27 cellular contexts compared by ENCODE assay signal in genomic region chr11:106369224-106369623, GRCh38.
A peak's percentile ranks its signal among the peaks of the same experiment; 100 is the strongest.
DNase-seq lines count a peak whose midpoint lies in the region; TF ChIP-seq lines count a peak whose summit lies in the region.
"Had no signal": no experiment of that assay in that cellular context is flagged by ENCODE, and none has a peak within 500 bp of the region (broad histone marks: within the 10 kb centered on the region; RNA-seq: fewer than 3 reads in every experiment).

No MANE protein-coding gene starts in this region.

- H4K20me1 ChIP-seq in PC-9 (ENCODE audit: insufficient read depth), result no peaks in the 10 kb centered on the region

- H3K9me3 ChIP-seq in PC-9 (ENCODE audit: insufficient read depth, low read depth), result 0 out of 2 replicates have a peak, but pooled peaks cover 3% of the 10 kb centered on the region
- H3K9me3 ChIP-seq: gastrocnemius medialis had no signal

- H3K27ac ChIP-seq in PC-9 (peak overlapping the region; percentile 48), caudate nucleus (ENCODE audit: low read depth, low read length) (peak overlapping the region; percentile 11)
- H3K27ac ChIP-seq: gastrocnemius medialis, KMS-11, RWPE1, transverse colon had no signal

- no peak for TF ChIP-seq CTCF in PC-9 (conservative IDR thresholded peaks at IDR 0.05)

- no peak overlapping the region for H3K4me3 ChIP-seq in PC-9
- H3K4me3 ChIP-seq: gastrocnemius medialis, skin epidermis, transverse colon had no signal

- peak overlapping the region; percentile 24; the same call in 1 of the 2 replicates for H3K4me2 ChIP-seq in PC-9
- H3K4me2 ChIP-seq: KMS-11 had no signal

- DNase-seq in ACHN (peak; percentile 22), PC-9 (no peak), caudate nucleus (lab: John Stamatoyannopoulos, UW) (no peak), kidney glomerular epithelial cell (lab: John Stamatoyannopoulos, UW) (peak; percentile 45), NOMO-1 treated with dmso at 0.1 percent for 144 hours (lab: John Stamatoyannopoulos, UW; ENCODE audit: unreplicated experiment) (no peak), kidney tubule cell (ENCODE audit: low spot score) (no peak), SKM-1 treated with dmso at 0.1 percent for 144 hours (lab: John Stamatoyannopoulos, UW; ENCODE audit: unreplicated experiment) (no peak)
- no peak for DNase-seq in stimulated activated CD4-positive, alpha-beta T cell treated with anti-CD3 and anti-CD28 coated beads, Interleukin-4, amount 100 ng/mL, for 24 hours
- DNase-seq: activated CD4-positive, alpha-beta T cell treated with anti-CD3 and anti-CD28 coated beads for 1 hour; activated CD8-positive, alpha-beta T cell treated with anti-CD3 and anti-CD28 coated beads, Interleukin-2, amount 10 ng/mL, durations not matched to agents 7 days and 5 days; activated gamma-delta T cell; activated T-cell treated with anti-CD3 and anti-CD28 coated beads, Interleukin-2, amount 50 U/mL, for 1 hour; effector memory CD4-positive, alpha-beta T cell; gastrocnemius medialis; GF-D8; hypothalamus; left ventricle myocardium superior; naive thymus-derived CD8-positive, alpha-beta T cell; NCI-H1417 treated with DMSO at 0.1 percent for 48 hours; NCI-H2081 treated with DMSO at 0.1 percent for 48 hours; NCI-H345; NCI-H774; nucleus accumbens; transverse colon had no signal

- intact Hi-C loops in PC-9 (cut with micrococcal nuclease; ENCODE audit: unreplicated experiment), result loop anchor here (1.0 to 5.0 kb wide), 2 partner anchors 20 to 53 kb away; no protein-coding TSS in a partner anchor

- H3K9me2 ChIP-seq in PC-9 (ENCODE audit: insufficient read depth), result no peaks in the 10 kb centered on the region

- H3K36me3 ChIP-seq in PC-9 (ENCODE audit: low read depth), result no peaks in the 10 kb centered on the region
- H3K36me3 ChIP-seq: gastrocnemius medialis, transverse colon had no signal

- no TSS peak for BruUV-seq in PC-9 (replicated peaks; lab: Mats Ljungman, UMichigan)

- no peaks in the 10 kb centered on the region for H3K27me3 ChIP-seq in PC-9 (ENCODE audit: insufficient read depth, low read depth)
- H3K27me3 ChIP-seq: gastrocnemius medialis, transverse colon had no signal

- POLR2A ChIA-PET in PC-9 (lab: Charles Lee; ENCODE audit: unreplicated experiment), result no interaction called here

- CTCF ChIA-PET in PC-9 (lab: Charles Lee), result no interaction called here

- H3K4me1 ChIP-seq in PC-9 (replicated peaks; ENCODE audit: insufficient read depth), result peaks cover 21% of the 10 kb centered on the region
- H3K4me1 ChIP-seq: gastrocnemius medialis, transverse colon had no signal

- no peaks in the 10 kb centered on the region for H3K79me2 ChIP-seq in PC-9 (ENCODE audit: low read depth)

- H2AFZ ChIP-seq in PC-9, result peak overlapping the region; percentile 68

- in situ Hi-C loops in ACHN (cut with HindIII; ENCODE audit: low pct_ligation_motif_present, low pct_unique_long_range_greater_than_20kb, low sequenced_read_pairs), result no loop called here

- peaks cover 16% of the 10 kb centered on the region; the same call in 1 of the 2 replicates for H3F3A ChIP-seq in PC-9 (ENCODE audit: insufficient read depth, low read depth)

Comparison
In these comparisons a context has a peak if more than half of its experiments do, and no peak if none do; other contexts are left out.
1. DNase-seq: peak in ACHN (single experiment) and kidney glomerular epithelial cell (single experiment); none in PC-9 (0 of 2), caudate nucleus (0 of 61), stimulated activated CD4-positive, alpha-beta T cell treated with anti-CD3 and anti-CD28 coated beads, Interleukin-4, amount 100 ng/mL, for 24 hours (single experiment), NOMO-1 treated with dmso at 0.1 percent for 144 hours (single experiment), kidney tubule cell (single experiment) and SKM-1 treated with dmso at 0.1 percent for 144 hours (single experiment).